In genomic region chr2:152624805-152625204, GRCh38 we compare ENCODE assay signal across 27 cellular contexts.
"Had no signal": no experiment of that assay in that cellular context is flagged by ENCODE, and none has a peak within 500 bp of the region (broad histone marks: within the 10 kb centered on the region; RNA-seq: fewer than 3 reads in every experiment).

No MANE protein-coding gene starts in this region.

- H2AFZ ChIP-seq: parathyroid adenoma had no signal

- H3K27ac ChIP-seq: breast epithelium, parathyroid adenoma, right atrium auricular region, stomach, thyroid gland, upper lobe of right lung had no signal

- H3K9ac ChIP-seq: parathyroid adenoma had no signal

- H3K36me3 ChIP-seq: breast epithelium had no signal

- DNase-seq: activated CD4-positive, alpha-beta memory T cell treated with anti-CD3 and anti-CD28 coated beads for 36 hours; activated CD4-positive, alpha-beta T cell treated with anti-CD3 and anti-CD28 coated beads, Interleukin-2, amount 10 ng/mL, durations not matched to agents 24 days and 14 days; activated CD4-positive, CD25-positive, alpha-beta regulatory T cell treated with anti-CD3 and anti-CD28 coated beads, Interleukin-2, amount 50 U/mL, for 72 hours; activated CD8-positive, alpha-beta memory T cell treated with anti-CD3 and anti-CD28 coated beads, Interleukin-2, amount 50 U/mL, for 4 hours; activated effector memory CD4-positive, alpha-beta T cell treated with anti-CD3 and anti-CD28 coated beads, Interleukin-2, amount 50 U/mL, for 16 hours; activated naive CD4-positive, alpha-beta T cell treated with anti-CD3 and anti-CD28 coated beads, Interleukin-2, amount 10 ng/mL, durations not matched to agents 7 days and 5 days; activated naive CD8-positive, alpha-beta T cell treated with anti-CD3 and anti-CD28 coated beads, Interleukin-2, amount 10 ng/mL, durations not matched to agents 7 days and 5 days; activated T-cell treated with anti-CD3 and anti-CD28 coated beads, Interleukin-2, amount 50 U/mL, for 1 hour; amygdala; effector memory CD4-positive, alpha-beta T cell; gastrocnemius medialis; glutamatergic neuron; hippocampal formation; kidney; left colon; mammary epithelial cell; naive B cell; nucleus accumbens; stimulated activated CD4-positive, alpha-beta T cell treated with anti-CD3 and anti-CD28 coated beads, Interleukin-15, amount 100 ng/mL, for 24 hours; stimulated activated CD4-positive, alpha-beta T cell treated with anti-CD3 and anti-CD28 coated beads, Interleukin-2, amount 100 ng/mL, for 24 hours; stimulated activated naive B cell treated with anti-CD40 and anti-IgM and Interleukin-4, amounts not matched to agents 10 μg/mL and 1 μg/mL and 100 μg/mL, for 72 hours; stomach; thyroid gland; upper lobe of right lung had no signal

- H3K27me3 ChIP-seq: breast epithelium, gastrocnemius medialis, right atrium auricular region, stomach, thyroid gland, upper lobe of right lung had no signal

- H3K4me1 ChIP-seq: breast epithelium, parathyroid adenoma, right atrium auricular region, thyroid gland, upper lobe of right lung had no signal

- H3K9me3 ChIP-seq: breast epithelium, gastrocnemius medialis, right atrium auricular region, stomach, thyroid gland, upper lobe of right lung had no signal

- ATAC-seq: gastrocnemius medialis; left colon; stimulated activated naive B cell treated with anti-CD40 and anti-IgM and Interleukin-4, amounts not matched to agents 10 μg/mL and 1 μg/mL and 100 μg/mL, for 72 hours; upper lobe of right lung had no signal

- H3K4me3 ChIP-seq: breast epithelium, gastrocnemius medialis, right atrium auricular region, stomach, thyroid gland, upper lobe of right lung had no signal

- H3K79me2 ChIP-seq: parathyroid adenoma had no signal
